Comparison of ENCODE assay signal across 9 cellular contexts in genomic region chrX:120790118-120790517, GRCh38.
DNase-seq lines count a peak whose midpoint lies in the region; ATAC-seq and TF ChIP-seq lines count a peak whose summit lies in the region.
"Had no signal": no experiment of that assay in that cellular context is flagged by ENCODE, and none has a peak within 500 bp of the region (broad histone marks: within the 10 kb centered on the region; RNA-seq: fewer than 3 reads in every experiment).

No MANE protein-coding gene starts in this region.

- H3K4me1 Mint-ChIP-seq in T-cell, result peaks cover 14 to 21% (median 21%) of the 10 kb centered on the region in 3 donors
- H3K4me1 Mint-ChIP-seq in effector memory CD8-positive, alpha-beta T cell (ENCODE audit: low read depth in 2 of 2), result no peaks in the 10 kb centered on the region

- H3K4me3 Mint-ChIP-seq in T-cell, result peak overlapping the region in 2 of 3 donors; percentile 2 to 15
- H3K4me3 Mint-ChIP-seq in effector memory CD8-positive, alpha-beta T cell, result no peak overlapping the region
- H3K4me3 Mint-ChIP-seq: IgD-negative memory B cell had no signal

- H3K4me2 ChIP-seq in mesendoderm (ENCODE audit: low read length), result no peak overlapping the region

- no peak overlapping the region for H3K4ac ChIP-seq in mesendoderm (ENCODE audit: low read depth, low read length)

- no peak overlapping the region for H4K5ac ChIP-seq in mesendoderm (ENCODE audit: low read length)

- POLR2A ChIA-PET in T-cell (lab: Charles Lee), result interaction anchor here (0.7 to 0.8 kb wide), 3 partner anchors 26 to 526 kb away, joined by 6 to 13 read pairs (median 11); no protein-coding TSS in a partner anchor

- H3K36me3 ChIP-seq in mesendoderm (ENCODE audit: control insufficient read depth, insufficient read depth, low read length), result no peaks in the 10 kb centered on the region

- H4K8ac ChIP-seq in mesendoderm (ENCODE audit: low read depth, low read length), result no peak overlapping the region

- no peaks in the 10 kb centered on the region for H3K36me3 Mint-ChIP-seq in T-cell
- H3K36me3 Mint-ChIP-seq in effector memory CD8-positive, alpha-beta T cell (ENCODE audit: insufficient read depth), result no peaks in the 10 kb centered on the region
- H3K36me3 Mint-ChIP-seq: IgD-negative memory B cell had no signal

- DNase-seq in AG08396 (ENCODE audit: low spot score) (peak; percentile 63), GM10266 (ENCODE audit: extremely low spot score) (peak; percentile 30), NCI-H146 (lab: John Stamatoyannopoulos, UW) (peak; percentile 39), T-cell (peak in 18 of 34 experiments; percentile 0 to 24 (median 6)), mesendoderm (peak; percentile 63), cortex of kidney (lab: John Stamatoyannopoulos, UW) (no peak)
- peak; percentile 1 to 4 (median 1) for DNase-seq in effector memory CD8-positive, alpha-beta T cell

- peak; percentile 61 for TF ChIP-seq CTCF in GM10266 (IDR thresholded peaks at IDR 0.05; ENCODE audit: control insufficient read depth, insufficient read depth, low read depth, missing control alignments)

- CTCF ChIA-PET in T-cell (lab: Charles Lee), result interaction anchor here (0.6 to 1.7 kb wide), 8 partner anchors 13 to 1848 kb away, joined by 3 to 7 read pairs (median 4); partner anchors contain the start of gene MCTS1 (in 1 of the 2)

- H3K23ac ChIP-seq in mesendoderm (ENCODE audit: low read length), result no peak overlapping the region

- peak; percentile 69 for ATAC-seq in HG02642 (IDR thresholded peaks at IDR 0.05; ENCODE audit: poor library complexity, unreplicated experiment)
- peak; percentile 67 to 77 (median 73) for ATAC-seq in T-cell (replicated peaks in 1 of 4)
- peak; percentile 66 for ATAC-seq in effector memory CD8-positive, alpha-beta T cell (replicated peaks)

- peak overlapping the region; percentile 45 to 79 for H3K27ac Mint-ChIP-seq in T-cell
- no peak overlapping the region for H3K27ac Mint-ChIP-seq in effector memory CD8-positive, alpha-beta T cell
- H3K27ac Mint-ChIP-seq: IgD-negative memory B cell had no signal

- no peaks in the 10 kb centered on the region for H3K4me1 ChIP-seq in mesendoderm (ENCODE audit: control insufficient read depth, low read depth, low read length)

- H3K18ac ChIP-seq in mesendoderm (ENCODE audit: low read length), result no peak overlapping the region

- H3K9ac ChIP-seq in mesendoderm (ENCODE audit: low read length), result no peak overlapping the region

- no peak overlapping the region for H2BK5ac ChIP-seq in mesendoderm (ENCODE audit: low read length)

- no peaks in the 10 kb centered on the region for H3K9me3 Mint-ChIP-seq in T-cell
- H3K9me3 Mint-ChIP-seq in effector memory CD8-positive, alpha-beta T cell, result no peaks in the 10 kb centered on the region
- H3K9me3 Mint-ChIP-seq: IgD-negative memory B cell had no signal

- H2BK120ac ChIP-seq in mesendoderm (ENCODE audit: low read depth, low read length), result no peak overlapping the region

- peaks cover 0 to 14% of the 10 kb centered on the region in 2 donors for H3K27me3 Mint-ChIP-seq in T-cell
- H3K27me3 Mint-ChIP-seq in effector memory CD8-positive, alpha-beta T cell, result peaks cover 0 to 5% of the 10 kb centered on the region in 2 donors
- H3K27me3 Mint-ChIP-seq: IgD-negative memory B cell had no signal

- no CpG with 5 or more reads among the region's 5 CpGs for WGBS in mesendoderm (ENCODE audit: extremely low coverage, insufficient coverage, low lambda C conversion rate)

- H2BK15ac ChIP-seq in mesendoderm (replicated peaks; ENCODE audit: low read depth), result no peak overlapping the region

- no peaks in the 10 kb centered on the region for H3K79me1 ChIP-seq in mesendoderm (ENCODE audit: low read length)

- no peaks in the 10 kb centered on the region for H3K79me2 ChIP-seq in mesendoderm (ENCODE audit: control insufficient read depth, insufficient read depth, low read length)

- no peaks in the 10 kb centered on the region for H3K27me3 ChIP-seq in mesendoderm (ENCODE audit: insufficient read depth, low read length, poor library complexity)

- H2AK5ac ChIP-seq in mesendoderm (ENCODE audit: low read length), result no peak overlapping the region

- H3K27ac ChIP-seq in mesendoderm (ENCODE audit: low read depth, low read length), result no peak overlapping the region

- no peak overlapping the region for H3K56ac ChIP-seq in mesendoderm (ENCODE audit: low read length)

- no peak overlapping the region for H3K4me3 ChIP-seq in mesendoderm (ENCODE audit: low read length)

Comparison
In these comparisons a context has a peak if more than half of its experiments do, and no peak if none do; other contexts are left out.
1. H3K27ac Mint-ChIP-seq: peak in T-cell (2 of 2); none in effector memory CD8-positive, alpha-beta T cell (0 of 2).
2. H3K4me3 Mint-ChIP-seq: peak in T-cell (2 of 3); none in effector memory CD8-positive, alpha-beta T cell (0 of 2).
3. Peak in every context shown above with its lines, with median percentiles within 50 percentile points of each other: ATAC-seq.